In genomic region chr3:129604942-129605592, GRCh38 we compare ENCODE assay signal across 1 cellular context.
TF ChIP-seq lines count a peak whose summit lies in the region.

No MANE protein-coding gene starts in this region.

TF ChIP-seq in HCT116, 20 proteins besides CTCF, POLR2A, EP300 and RAD21 (continued from another document):
- no peak for TF ChIP-seq REST (IDR thresholded peaks at IDR 0.05; ENCODE audit: low read depth)
